In the genomic region with DNA sequence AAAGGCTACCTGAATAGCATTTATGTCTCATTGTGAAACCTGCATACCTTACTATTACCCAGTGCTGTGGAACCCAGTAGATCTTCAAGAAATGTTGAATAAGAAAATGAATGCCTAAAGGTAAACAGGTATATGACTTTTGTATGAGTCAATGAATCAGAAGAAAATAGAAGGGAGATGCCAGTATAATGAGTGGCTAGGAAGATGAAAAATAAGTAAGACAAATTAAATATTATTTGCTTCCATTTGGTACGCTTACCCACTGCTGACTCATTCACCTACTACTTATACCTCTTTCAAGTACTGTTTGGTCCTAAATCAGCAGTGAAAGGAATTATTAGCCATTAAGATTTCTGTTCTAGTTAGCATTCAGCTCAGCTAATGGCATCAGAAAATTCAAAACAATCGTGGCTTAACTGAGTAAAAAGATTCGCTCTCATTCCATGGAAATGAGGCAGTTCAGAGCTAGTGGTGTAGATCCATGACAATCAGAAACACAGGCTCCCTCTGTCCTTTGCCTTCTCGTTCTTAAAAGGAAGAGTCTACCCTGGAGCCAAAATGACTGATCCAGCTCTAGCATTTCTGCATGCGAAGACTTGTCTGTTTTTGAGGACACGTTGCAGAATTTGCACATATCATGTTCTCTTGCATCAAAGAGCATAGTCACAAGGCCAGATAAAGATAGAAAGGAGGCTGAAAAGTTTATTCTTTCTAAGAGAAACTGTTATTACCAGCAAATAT, we compare ENCODE assay signal across 20 cellular contexts.
"Had no signal": no experiment of that assay in that cellular context is flagged by ENCODE, and none has a peak within 500 bp of the region (broad histone marks: within the 10 kb centered on the region; RNA-seq: fewer than 3 reads in every experiment).

No MANE protein-coding gene starts in this region.

- H3K27me3 ChIP-seq: adrenal gland had no signal

- DNase-seq: activated B cell treated with CpG ODN at 0.5 μM for 24 hours; activated CD4-positive, alpha-beta memory T cell treated with anti-CD3 and anti-CD28 coated beads for 36 hours; activated CD4-positive, alpha-beta T cell treated with anti-CD3 and anti-CD28 coated beads for 1 hour; activated CD4-positive, alpha-beta T cell treated with anti-CD3 and anti-CD28 coated beads, Interleukin-2, amount 10 ng/mL, durations not matched to agents 7 days and 5 days; activated CD8-positive, alpha-beta memory T cell treated with anti-CD3 and anti-CD28 coated beads, Interleukin-2, amount 50 U/mL, for 4 hours; activated naive CD4-positive, alpha-beta T cell treated with anti-CD3 and anti-CD28 coated beads, Interleukin-2, amount 50 U/mL, for 16 hours; activated naive CD8-positive, alpha-beta T cell treated with anti-CD3 and anti-CD28 coated beads, Interleukin-2, amount 10 ng/mL, durations not matched to agents 7 days and 5 days; adrenal gland; caudate nucleus; Karpas-422; NCI-H1105 treated with DMSO at 0.1 percent for 48 hours; NCI-H1436 treated with DMSO at 0.1 percent for 48 hours; NCI-H187; NCI-H2081 treated with DMSO at 0.1 percent for 48 hours; NCI-H446; NCI-H524; SIG-M5; T-helper 17 cell; T-helper 9 cell had no signal

- H3K36me3 Mint-ChIP-seq: activated CD4-positive, alpha-beta memory T cell treated with anti-CD3 and anti-CD28 coated beads for 36 hours; activated naive CD8-positive, alpha-beta T cell treated with anti-CD3 and anti-CD28 coated beads, Interleukin-2, amount 10 ng/mL, durations not matched to agents 7 days and 5 days had no signal

- H3K4me3 Mint-ChIP-seq: activated B cell treated with CpG ODN at 0.5 μM for 24 hours; activated CD4-positive, alpha-beta memory T cell treated with anti-CD3 and anti-CD28 coated beads for 36 hours; activated CD4-positive, alpha-beta T cell treated with anti-CD3 and anti-CD28 coated beads, Interleukin-2, amount 10 ng/mL, durations not matched to agents 7 days and 5 days; activated naive CD8-positive, alpha-beta T cell treated with anti-CD3 and anti-CD28 coated beads, Interleukin-2, amount 10 ng/mL, durations not matched to agents 7 days and 5 days; T-helper 17 cell had no signal

- H3K4me1 Mint-ChIP-seq: activated B cell treated with CpG ODN at 0.5 μM for 24 hours; activated CD4-positive, alpha-beta T cell treated with anti-CD3 and anti-CD28 coated beads, Interleukin-2, amount 10 ng/mL, durations not matched to agents 7 days and 5 days; activated naive CD8-positive, alpha-beta T cell treated with anti-CD3 and anti-CD28 coated beads, Interleukin-2, amount 10 ng/mL, durations not matched to agents 7 days and 5 days; T-helper 17 cell had no signal

- H3K4me1 ChIP-seq: adrenal gland had no signal

- H3K9me3 Mint-ChIP-seq: activated naive CD8-positive, alpha-beta T cell treated with anti-CD3 and anti-CD28 coated beads, Interleukin-2, amount 10 ng/mL, durations not matched to agents 7 days and 5 days had no signal

- H3K27ac ChIP-seq: adrenal gland had no signal

- H3K4me3 ChIP-seq: adrenal gland, K562 had no signal

- H3K9me3 ChIP-seq: adrenal gland had no signal

- H3K36me3 ChIP-seq: adrenal gland had no signal

- H3K27me3 Mint-ChIP-seq: activated B cell treated with CpG ODN at 0.5 μM for 24 hours; activated CD4-positive, alpha-beta memory T cell treated with anti-CD3 and anti-CD28 coated beads for 36 hours; activated CD4-positive, alpha-beta T cell treated with anti-CD3 and anti-CD28 coated beads, Interleukin-2, amount 10 ng/mL, durations not matched to agents 7 days and 5 days; activated naive CD8-positive, alpha-beta T cell treated with anti-CD3 and anti-CD28 coated beads, Interleukin-2, amount 10 ng/mL, durations not matched to agents 7 days and 5 days; T-helper 17 cell had no signal

- H3K27ac Mint-ChIP-seq: activated B cell treated with CpG ODN at 0.5 μM for 24 hours; activated CD4-positive, alpha-beta memory T cell treated with anti-CD3 and anti-CD28 coated beads for 36 hours; activated CD4-positive, alpha-beta T cell treated with anti-CD3 and anti-CD28 coated beads, Interleukin-2, amount 10 ng/mL, durations not matched to agents 7 days and 5 days; activated naive CD8-positive, alpha-beta T cell treated with anti-CD3 and anti-CD28 coated beads, Interleukin-2, amount 10 ng/mL, durations not matched to agents 7 days and 5 days; T-helper 17 cell had no signal

- ATAC-seq: K562, T-helper 17 cell had no signal
